ENCODE assay signal across 10 cellular contexts in genomic region chr17:74859439-74860228, GRCh38. TPM values are rescaled to one million over a fixed set of nuclear protein-coding genes. Genes with fewer than 3 reads are reported as not detected.
A peak's percentile ranks its signal among the peaks of the same experiment; 100 is the strongest.
DNase-seq lines count a peak whose midpoint lies in the region; ATAC-seq and TF ChIP-seq lines count a peak whose summit lies in the region.
"Had no signal": no experiment of that assay in that cellular context is flagged by ENCODE, and none has a peak within 500 bp of the region (broad histone marks: within the 10 kb centered on the region; RNA-seq: fewer than 3 reads in every experiment).

TSS of gene GRIN2C (minus strand) at chr17:74859885. CDS start at chr17:74855092, 4,793 bp downstream.

- H3K4me1 Mint-ChIP-seq in activated B cell treated with CpG ODN at 0.5 μM for 24 hours = peaks cover 28% of the 10 kb centered on the region
- peaks cover 40% of the 10 kb centered on the region for H3K4me1 Mint-ChIP-seq in stimulated activated memory B cell treated with anti-CD40 and anti-IgM and Interleukin-4, amounts not matched to agents 10 μg/mL and 1 μg/mL and 100 μg/mL, for 72 hours

- no peaks in the 10 kb centered on the region for H3K36me3 ChIP-seq in SJCRH30
- H3K36me3 ChIP-seq: SJSA1 had no signal

- ATAC-seq in activated B cell treated with CpG ODN at 0.5 μM for 24 hours (ENCODE audit: low read depth) = no peak
- ATAC-seq in stimulated activated memory B cell treated with anti-CD40 and anti-IgM and Interleukin-4, amounts not matched to agents 10 μg/mL and 1 μg/mL and 100 μg/mL, for 72 hours = peak; percentile 24

- peaks cover 48% of the 10 kb centered on the region for H3K27me3 Mint-ChIP-seq in activated B cell treated with CpG ODN at 0.5 μM for 24 hours
- H3K27me3 Mint-ChIP-seq in stimulated activated memory B cell treated with anti-CD40 and anti-IgM and Interleukin-4, amounts not matched to agents 10 μg/mL and 1 μg/mL and 100 μg/mL, for 72 hours = peaks cover 90% of the 10 kb centered on the region

- H3K9me3 ChIP-seq in SJCRH30 (replicated peaks) = no peaks in the 10 kb centered on the region

- DNase-seq in DMS53 (lab: John Stamatoyannopoulos, UW) (peak; percentile 55), DMS53 treated with DMSO at 0.1 percent for 48 hours (lab: John Stamatoyannopoulos, UW; ENCODE audit: unreplicated experiment) (no peak), activated B cell treated with CpG ODN at 0.5 μM for 24 hours (peak; percentile 52), fibroblast of villous mesenchyme (ENCODE audit: low read depth) (no peak), NCI-H1694 (lab: John Stamatoyannopoulos, UW) (no peak), Kasumi-1 (lab: John Stamatoyannopoulos, UW) (no peak), SJCRH30 (no peak)

- H3K9me3 Mint-ChIP-seq in activated B cell treated with CpG ODN at 0.5 μM for 24 hours = no peaks in the 10 kb centered on the region
- no peaks in the 10 kb centered on the region for H3K9me3 Mint-ChIP-seq in stimulated activated memory B cell treated with anti-CD40 and anti-IgM and Interleukin-4, amounts not matched to agents 10 μg/mL and 1 μg/mL and 100 μg/mL, for 72 hours

- TF ChIP-seq CTCF in activated B cell treated with CpG ODN at 0.5 μM for 24 hours (IDR thresholded peaks at IDR 0.05) (no peak), fibroblast of villous mesenchyme (IDR thresholded peaks at IDR 0.05; ENCODE audit: insufficient read depth, low read depth, low read length) (no peak)

- H3K4me1 ChIP-seq in SJCRH30 = peaks cover 13% of the 10 kb centered on the region

- CTCF ChIA-PET in activated B cell treated with CpG ODN at 0.5 μM for 24 hours (lab: Charles Lee) = interaction anchor here (1.0 to 8.1 kb wide), 4 partner anchors 9 to 114 kb away, joined by 3 to 95 read pairs (median 18); no protein-coding TSS in a partner anchor

- POLR2A ChIA-PET in activated B cell treated with CpG ODN at 0.5 μM for 24 hours (lab: Charles Lee) = interaction anchor here (4.7 kb wide), 1 partner anchor 13 kb away, joined by 28 read pairs; the partner anchor contains the start of gene FDXR

- peak within 1 kb of the TSS; percentile 59 for H3K4me3 Mint-ChIP-seq in activated B cell treated with CpG ODN at 0.5 μM for 24 hours
- H3K4me3 Mint-ChIP-seq in stimulated activated memory B cell treated with anti-CD40 and anti-IgM and Interleukin-4, amounts not matched to agents 10 μg/mL and 1 μg/mL and 100 μg/mL, for 72 hours = peak within 1 kb of the TSS; percentile 74

- H3K27ac ChIP-seq in SJCRH30 = no peak within 1 kb of the TSS
- H3K27ac ChIP-seq: SJSA1 had no signal

- peaks cover 30% of the 10 kb centered on the region for H3K27me3 ChIP-seq in SJCRH30

- no peaks in the 10 kb centered on the region for H3K36me3 Mint-ChIP-seq in activated B cell treated with CpG ODN at 0.5 μM for 24 hours (ENCODE audit: low read depth)
- no peaks in the 10 kb centered on the region for H3K36me3 Mint-ChIP-seq in stimulated activated memory B cell treated with anti-CD40 and anti-IgM and Interleukin-4, amounts not matched to agents 10 μg/mL and 1 μg/mL and 100 μg/mL, for 72 hours

- no peak within 1 kb of the TSS for H3K27ac Mint-ChIP-seq in activated B cell treated with CpG ODN at 0.5 μM for 24 hours
- peak within 1 kb of the TSS; percentile 42 for H3K27ac Mint-ChIP-seq in stimulated activated memory B cell treated with anti-CD40 and anti-IgM and Interleukin-4, amounts not matched to agents 10 μg/mL and 1 μg/mL and 100 μg/mL, for 72 hours

- H3K4me3 ChIP-seq in fibroblast of villous mesenchyme (ENCODE audit: low read depth, low read length) (peak within 1 kb of the TSS; percentile 33), SJCRH30 (no peak within 1 kb of the TSS)
- H3K4me3 ChIP-seq: SJSA1 had no signal

- intact Hi-C loops in activated B cell treated with CpG ODN at 0.5 μM for 24 hours (cut with micrococcal nuclease) = loop anchor here (2.0 to 5.0 kb wide), 2 partner anchors 19 to 292 kb away; partner anchors contain the start of gene CD300H

RNA-seq across cellular contexts. Expression of gene GRIN2C, which starts in this region (rescaled TPM):
- total RNA-seq in activated B cell treated with CpG ODN at 0.5 μM for 24 hours (not detected in 2 replicates), fibroblast of villous mesenchyme (under 0.01 and 0.32 TPM in 2 replicates)
- not detected in 2 replicates for total RNA-seq in SJCRH30 (2014; rRNA removed; shearing (Covaris generic))
- total RNA-seq: kidney epithelial cell, SJSA1 had no signal

Comparison
In these comparisons a context has a peak if more than half of its experiments do, and no peak if none do; other contexts are left out.
1. Peak in DNase-seq in activated B cell treated with CpG ODN at 0.5 μM for 24 hours; RNA of the gene not detected or under 1 TPM.